12 cellular contexts compared by ENCODE assay signal in genomic region chr12:110693731-110694130, GRCh38. TPM values are rescaled to one million over a fixed set of nuclear protein-coding genes. Genes with fewer than 3 reads are reported as not detected.
DNase-seq lines count a peak whose midpoint lies in the region; ATAC-seq, FAIRE-seq and TF ChIP-seq lines count a peak whose summit lies in the region.
"Had no signal": no experiment of that assay in that cellular context is flagged by ENCODE, and none has a peak within 500 bp of the region (broad histone marks: within the 10 kb centered on the region; RNA-seq: fewer than 3 reads in every experiment).

No MANE protein-coding gene starts in this region.

- H2AFZ ChIP-seq in endothelial cell of umbilical vein (ENCODE audit: low read depth, low read length), result no peak overlapping the region

- dilution Hi-C loops in endothelial cell of umbilical vein (cut with MboI; ENCODE audit: extremely low pct_ligation_motif_present, low sequenced_read_pairs), result no loop called here

- intact Hi-C loops in endothelial cell of umbilical vein (cut with micrococcal nuclease), result no loop called here
- intact Hi-C loops in naive thymus-derived CD4-positive, alpha-beta T cell (cut with micrococcal nuclease), result no loop called here

- H3K9me1 ChIP-seq in endothelial cell of umbilical vein (replicated peaks; ENCODE audit: control insufficient read depth, extremely low read depth, insufficient read depth, low read length), result no peaks in the 10 kb centered on the region

- H3K9me3 ChIP-seq in BLaER1 (no peaks in the 10 kb centered on the region), endothelial cell of umbilical vein (replicated peaks; ENCODE audit: control insufficient read depth, insufficient read depth, low read length) (no peaks in the 10 kb centered on the region)
- no peaks in the 10 kb centered on the region for H3K9me3 ChIP-seq in naive thymus-derived CD4-positive, alpha-beta T cell (ENCODE audit: control insufficient read depth in 2 of 3, low read length in 3 of 3)

- H3K36me3 Mint-ChIP-seq in naive thymus-derived CD4-positive, alpha-beta T cell, result no peaks in the 10 kb centered on the region

- CTCF ChIA-PET in endothelial cell of umbilical vein (lab: Charles Lee), result no interaction called here
- CTCF ChIA-PET in naive thymus-derived CD4-positive, alpha-beta T cell (lab: Charles Lee), result interaction anchor here (0.6 to 1.3 kb wide), 6 partner anchors 15 to 252 kb away, joined by 3 to 6 read pairs (median 3); no protein-coding TSS in a partner anchor

- in situ Hi-C loops in ACHN (cut with HindIII; ENCODE audit: low pct_ligation_motif_present, low pct_unique_long_range_greater_than_20kb, low sequenced_read_pairs), result no loop called here

- peaks cover 26 to 52% (median 34%) of the 10 kb centered on the region in 7 donors for H3K4me1 Mint-ChIP-seq in naive thymus-derived CD4-positive, alpha-beta T cell

- no peaks in the 10 kb centered on the region for H3K79me2 ChIP-seq in endothelial cell of umbilical vein (ENCODE audit: control insufficient read depth, insufficient read depth, low read length)

- H3K9ac ChIP-seq in BLaER1 (peak overlapping the region; percentile 69; the same call in 1 of the 2 replicates), endothelial cell of umbilical vein (replicated peaks; ENCODE audit: extremely low read depth, insufficient read depth, low read length) (no peak overlapping the region)

- H3K9me3 Mint-ChIP-seq in naive thymus-derived CD4-positive, alpha-beta T cell, result no peaks in the 10 kb centered on the region

- peaks cover 70% of the 10 kb centered on the region for H3K4me1 ChIP-seq in BLaER1
- peaks cover 7% of the 10 kb centered on the region for H3K4me1 ChIP-seq in endothelial cell of umbilical vein (ENCODE audit: control insufficient read depth, extremely low read depth, insufficient read depth, low read length)
- H3K4me1 ChIP-seq in naive thymus-derived CD4-positive, alpha-beta T cell (ENCODE audit: control insufficient read depth in 2 of 2, insufficient read depth in 2 of 2, low read length in 2 of 2), result peaks cover 14 to 16% of the 10 kb centered on the region in 2 donors

- H3K4me2 ChIP-seq in BLaER1 (peak overlapping the region; percentile 77), endothelial cell of umbilical vein (ENCODE audit: insufficient read depth, low read length) (no peak overlapping the region)

- peak; percentile 19 for ATAC-seq in naive thymus-derived CD4-positive, alpha-beta T cell
- no peak for ATAC-seq in activated CD4-positive, CD25-positive, alpha-beta regulatory T cell treated with anti-CD3 and anti-CD28 coated beads, Interleukin-2, amount 50 U/mL, for 24 hours
- ATAC-seq in GM21717 (IDR thresholded peaks at IDR 0.05; ENCODE audit: unreplicated experiment), result no peak

- no TSS peak for BruUV-seq in endothelial cell of umbilical vein (replicated peaks; lab: Mats Ljungman, UMichigan)

- TF ChIP-seq CTCF in endothelial cell of umbilical vein (IDR thresholded peaks at IDR 0.05; ENCODE audit: extremely low read depth in 1 of 2, insufficient read depth in 1 of 2, low read depth in 1 of 2, low read length in 2 of 2), result no peak

- peak overlapping the region in 3 of 10 donors; percentile 19 to 61 (median 45) for H3K4me3 Mint-ChIP-seq in naive thymus-derived CD4-positive, alpha-beta T cell

- H3K27me3 ChIP-seq in BLaER1, result no peaks in the 10 kb centered on the region
- H3K27me3 ChIP-seq in endothelial cell of umbilical vein (ENCODE audit: control insufficient read depth in 2 of 2, insufficient read depth in 2 of 2, low read length in 2 of 2), result no peaks in the 10 kb centered on the region
- H3K27me3 ChIP-seq in naive thymus-derived CD4-positive, alpha-beta T cell (ENCODE audit: control insufficient read depth in 2 of 2, insufficient read depth in 2 of 2, low read length in 2 of 2), result no peaks in the 10 kb centered on the region

- H3K27me3 Mint-ChIP-seq in naive thymus-derived CD4-positive, alpha-beta T cell, result no peaks in the 10 kb centered on the region

- no peak for TF ChIP-seq POLR2A in endothelial cell of umbilical vein (IDR thresholded peaks at IDR 0.05; ENCODE audit: low read depth, low read length)
- TF ChIP-seq POLR2A in GM12892 (IDR thresholded peaks at IDR 0.05; ENCODE audit: low read depth, low read length), result no peak

- H4K20me1 ChIP-seq in BLaER1, result no peaks in the 10 kb centered on the region
- H4K20me1 ChIP-seq in endothelial cell of umbilical vein (replicated peaks; ENCODE audit: control insufficient read depth, extremely low read depth, insufficient read depth, low read length), result no peaks in the 10 kb centered on the region

- peak overlapping the region; percentile 82; the same call in 1 of the 2 replicates for H3K27ac ChIP-seq in BLaER1
- H3K27ac ChIP-seq in endothelial cell of umbilical vein (ENCODE audit: insufficient read depth, low read depth, low read length), result no peak overlapping the region
- H3K27ac ChIP-seq in naive thymus-derived CD4-positive, alpha-beta T cell (ENCODE audit: low read depth, low read length), result no peak overlapping the region

- H3K4me3 ChIP-seq in BLaER1 (no peak overlapping the region), endothelial cell of umbilical vein (replicated peaks in 1 of 3; ENCODE audit: insufficient read depth in 1 of 3, low read depth in 1 of 3, low read length in 3 of 3) (no peak overlapping the region)
- no peak overlapping the region for H3K4me3 ChIP-seq in naive thymus-derived CD4-positive, alpha-beta T cell (ENCODE audit: low read length)

- peak; percentile 42 for FAIRE-seq in endothelial cell of umbilical vein (lab: Jason Lieb, UNC)
- no peak for FAIRE-seq in GM12892 (lab: Jason Lieb, UNC)

- peak; percentile 90 to 93 for DNase-seq in NOMO-1 (lab: John Stamatoyannopoulos, UW; ENCODE audit: unreplicated experiment in 2 of 2)
- no peak for DNase-seq in endothelial cell of umbilical vein (ENCODE audit: low read depth, low spot score)
- DNase-seq in naive thymus-derived CD4-positive, alpha-beta T cell, result peak in 1 of 9 donors; percentile 18
- DNase-seq in ACHN, result no peak
- no peak for DNase-seq in GM12892 (ENCODE audit: insufficient read length)
- DNase-seq: amniotic stem cell, NCI-H2081 treated with DMSO at 0.1 percent for 48 hours, T-helper 9 cell had no signal

- POLR2A ChIA-PET in endothelial cell of umbilical vein (lab: Charles Lee), result interaction anchor here (0.7 kb wide), 1 partner anchor 176 kb away, joined by 6 read pairs; no protein-coding TSS in a partner anchor
- POLR2A ChIA-PET in naive thymus-derived CD4-positive, alpha-beta T cell (lab: Charles Lee), result no interaction called here

- no peaks in the 10 kb centered on the region for H3K36me3 ChIP-seq in BLaER1
- H3K36me3 ChIP-seq in endothelial cell of umbilical vein (ENCODE audit: control insufficient read depth in 2 of 2, extremely low read depth in 1 of 2, insufficient read depth in 2 of 2, low read length in 2 of 2), result no peaks in the 10 kb centered on the region
- H3K36me3 ChIP-seq in naive thymus-derived CD4-positive, alpha-beta T cell (ENCODE audit: control insufficient read depth in 2 of 3, insufficient read depth in 3 of 3, low read length in 3 of 3), result no peaks in the 10 kb centered on the region

- H3K27ac Mint-ChIP-seq in naive thymus-derived CD4-positive, alpha-beta T cell, result peak overlapping the region in 6 of 9 donors; percentile 27 to 68 (median 51)

TF ChIP-seq in endothelial cell of umbilical vein, 7 proteins besides CTCF, POLR2A, EP300 and RAD21:
- no peak for TF ChIP-seq MAX (IDR thresholded peaks at IDR 0.05; ENCODE audit: insufficient read depth, insufficient read length)
- TF ChIP-seq MYC (IDR thresholded peaks at IDR 0.05; ENCODE audit: low read depth, low read length), result no peak

RNA-seq across cellular contexts. Expression of gene HVCN1, which starts 4.8 kb away (rescaled TPM):
- total RNA-seq in endothelial cell of umbilical vein, result 3.7 and 4.8 TPM in 2 replicates
- 6.3 and 8.4 TPM in 2 replicates for polyA plus RNA-seq in endothelial cell of umbilical vein
- 6.0 and 6.9 TPM in 2 replicates for polyA plus RNA-seq in endothelial cell of umbilical vein (2011; cell fraction: cytosol; rRNA removed)
- polyA plus RNA-seq in endothelial cell of umbilical vein (2011; cell fraction: nucleus; rRNA removed), result 2.8 and 3.5 TPM in 2 replicates
- polyA plus RNA-seq in endothelial cell of umbilical vein (2012), result 4.6 and 6.8 TPM in 2 replicates
- 3.8 and 6.5 TPM in 2 replicates for polyA minus RNA-seq in endothelial cell of umbilical vein
- not detected for polyA minus RNA-seq in endothelial cell of umbilical vein (2011; cell fraction: cytosol; rRNA and poly(A)+ RNA removed)
- polyA minus RNA-seq in endothelial cell of umbilical vein (2011; cell fraction: nucleus; rRNA and poly(A)+ RNA removed), result 1.5 and 1.7 TPM in 2 replicates
- 10 to 100 TPM in 4 of 5 experiments, 1 to 10 TPM in 1; 6.4 to 24.8 (median 11.7) TPM for total RNA-seq in naive thymus-derived CD4-positive, alpha-beta T cell
- polyA plus RNA-seq in naive thymus-derived CD4-positive, alpha-beta T cell, result 10 to 100 TPM; 15.2 to 25.3 TPM
- polyA plus RNA-seq in GM12892 (2012; ENCODE audit: missing spikeins), result 108 TPM
- polyA plus RNA-seq: neural cell had no signal

RNA-seq across cellular contexts. Expression of gene PPP1CC, which starts 49.0 kb away (rescaled TPM):
- 139 and 140 TPM in 2 replicates for total RNA-seq in endothelial cell of umbilical vein
- 56.5 and 67.1 TPM in 2 replicates for polyA plus RNA-seq in endothelial cell of umbilical vein
- polyA plus RNA-seq in endothelial cell of umbilical vein (2011; cell fraction: cytosol; rRNA removed), result 79.6 and 84.6 TPM in 2 replicates
- 59.2 and 87.2 TPM in 2 replicates for polyA plus RNA-seq in endothelial cell of umbilical vein (2011; cell fraction: nucleus; rRNA removed)
- 128 and 181 TPM in 2 replicates for polyA plus RNA-seq in endothelial cell of umbilical vein (2012)
- polyA minus RNA-seq in endothelial cell of umbilical vein, result 71.6 and 73.4 TPM in 2 replicates
- 66.3 TPM for polyA minus RNA-seq in endothelial cell of umbilical vein (2011; cell fraction: cytosol; rRNA and poly(A)+ RNA removed)
- 48.6 and 79.9 TPM in 2 replicates for polyA minus RNA-seq in endothelial cell of umbilical vein (2011; cell fraction: nucleus; rRNA and poly(A)+ RNA removed)
- total RNA-seq in naive thymus-derived CD4-positive, alpha-beta T cell, result 100 to 1,000 TPM; 108 to 218 (median 145) TPM
- polyA plus RNA-seq in naive thymus-derived CD4-positive, alpha-beta T cell, result 100 to 1,000 TPM; 126 to 138 TPM
- polyA plus RNA-seq in GM12892 (2012; ENCODE audit: missing spikeins), result 193 TPM

Comparison
In these comparisons a context has a peak if more than half of its experiments do, and no peak if none do; other contexts are left out.
1. DNase-seq: peak in NOMO-1 (2 of 2); none in endothelial cell of umbilical vein (single experiment), ACHN (single experiment) and GM12892 (single experiment).